In the genomic region with DNA sequence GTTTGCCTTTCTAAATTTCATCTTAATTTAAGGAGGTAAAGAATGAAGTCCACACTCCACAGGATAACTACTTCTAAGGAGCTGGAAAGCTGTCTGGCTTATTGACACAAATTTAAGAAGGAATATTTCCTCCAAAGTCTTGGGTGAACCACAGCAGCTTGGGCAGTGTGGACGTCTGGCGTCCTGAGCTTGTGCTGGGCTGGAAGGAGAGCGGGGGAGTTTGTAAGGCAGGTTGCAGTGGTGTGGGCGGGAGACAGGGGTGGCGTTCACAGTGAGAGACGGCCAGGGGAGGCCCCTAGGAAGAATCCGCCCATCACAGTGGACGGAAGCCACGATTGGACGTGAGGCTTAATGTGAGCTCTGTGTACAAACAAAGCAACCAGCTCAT, we compare ENCODE assay signal across 12 cellular contexts. TPM values are rescaled to one million over a fixed set of nuclear protein-coding genes. Genes with fewer than 3 reads are reported as not detected.
DNase-seq lines count a peak whose midpoint lies in the region; ATAC-seq and TF ChIP-seq lines count a peak whose summit lies in the region.
"Had no signal": no experiment of that assay in that cellular context is flagged by ENCODE, and none has a peak within 500 bp of the region (broad histone marks: within the 10 kb centered on the region; RNA-seq: fewer than 3 reads in every experiment).

No MANE protein-coding gene starts in this region.

- DNase-seq in AG08395 (ENCODE audit: low spot score) (peak; percentile 43), NT2/D1 (ENCODE audit: low read depth, low spot score) (no peak), epithelial cell of esophagus (ENCODE audit: low read depth) (peak; percentile 22), SW 1271 (lab: John Stamatoyannopoulos, UW) (no peak), spleen (no peak), GOT3 (lab: John Stamatoyannopoulos, UW) (no peak)
- DNase-seq: foreskin melanocyte; NK-92 treated with Interleukin-12 subunit alpha and Interleukin-12 subunit beta, amount 100 ng/mL, for 24 hours; stimulated activated CD4-positive, alpha-beta T cell treated with anti-CD3 and anti-CD28 coated beads, Interleukin-15, amount 100 ng/mL, for 24 hours had no signal

- TF ChIP-seq CTCF in epithelial cell of esophagus (IDR thresholded peaks at IDR 0.05; ENCODE audit: insufficient read depth, low read depth, low read length, missing control alignments) (no peak), spleen (IDR thresholded peaks at IDR 0.05 in 8 of 11, conservative IDR thresholded peaks at IDR 0.05 in 3 of 11) (no peak)

- no peak overlapping the region for H3K27ac ChIP-seq in muscle layer of colon (ENCODE audit: low read depth, low read length)
- H3K27ac ChIP-seq in spleen: no peak overlapping the region
- H3K27ac ChIP-seq: BLaER1 treated with 17β-estradiol and CSF1 and Interleukin-3, amounts not matched to agents 10 nM and 100 nM had no signal

- intact Hi-C loops in spleen (cut with DNase I; ENCODE audit: low total_unique reads): no loop called here

- H3K4me3 ChIP-seq in NT2/D1 (ENCODE audit: insufficient read length, low read depth) (no peak overlapping the region), epithelial cell of esophagus (ENCODE audit: low read length) (no peak overlapping the region), muscle layer of colon (ENCODE audit: low read depth in 1 of 2, low read length in 2 of 2) (peak overlapping the region; percentile 12 to 24), spleen (peak overlapping the region in 3 of 8 donors; percentile 2 to 27 (median 19))
- H3K4me3 ChIP-seq: BLaER1 treated with 17β-estradiol and CSF1 and Interleukin-3, amounts not matched to agents 10 nM and 100 nM had no signal

- H3K36me3 ChIP-seq in NT2/D1 (ENCODE audit: insufficient read depth, insufficient read length, low read length): peaks cover 21% of the 10 kb centered on the region
- H3K36me3 ChIP-seq in muscle layer of colon (ENCODE audit: insufficient read depth, low read length): peaks cover 27% of the 10 kb centered on the region
- H3K36me3 ChIP-seq in spleen: peaks cover 3 to 39% (median 30%) of the 10 kb centered on the region in 6 donors

- H3K4me1 ChIP-seq in NT2/D1 (ENCODE audit: insufficient read depth, insufficient read length) (peaks cover 15% of the 10 kb centered on the region), muscle layer of colon (ENCODE audit: insufficient read depth, low read length) (peaks cover 7% of the 10 kb centered on the region), spleen (no peaks in the 10 kb centered on the region)

- H3K9me3 ChIP-seq in NT2/D1 (ENCODE audit: insufficient read depth, low read length) (no peaks in the 10 kb centered on the region), muscle layer of colon (ENCODE audit: low read length) (no peaks in the 10 kb centered on the region), spleen (no peaks in the 10 kb centered on the region)
- H3K9me3 ChIP-seq: BLaER1 treated with 17β-estradiol and CSF1 and Interleukin-3, amounts not matched to agents 10 nM and 100 nM had no signal

- TF ChIP-seq POLR2A in spleen (IDR thresholded peaks at IDR 0.05): no peak

- ATAC-seq in HG03460 (IDR thresholded peaks at IDR 0.05; ENCODE audit: unreplicated experiment): no peak

- H3K27me3 ChIP-seq in NT2/D1 (ENCODE audit: insufficient read depth, insufficient read length): no peaks in the 10 kb centered on the region
- H3K27me3 ChIP-seq in muscle layer of colon (ENCODE audit: control insufficient read depth in 1 of 2, insufficient read depth in 2 of 2, low read length in 2 of 2): no peaks in the 10 kb centered on the region
- H3K27me3 ChIP-seq in spleen (replicated peaks in 1 of 7): no peaks in the 10 kb centered on the region
- H3K27me3 ChIP-seq: BLaER1 treated with 17β-estradiol and CSF1 and Interleukin-3, amounts not matched to agents 10 nM and 100 nM had no signal

- 45 to 66% (median 61%) methylated on average over 10 of the region's 10 CpGs for WGBS in spleen, 5 donors

- H3K9ac ChIP-seq in NT2/D1 (ENCODE audit: insufficient read length, low read depth): peak overlapping the region; percentile 12
- no peak overlapping the region for H3K9ac ChIP-seq in muscle layer of colon (ENCODE audit: low read length)
- H3K9ac ChIP-seq: BLaER1 treated with 17β-estradiol and CSF1 and Interleukin-3, amounts not matched to agents 10 nM and 100 nM had no signal

RNA-seq across cellular contexts. Expression of a gene that starts 25.7 kb away (rescaled TPM):
- 100 to 1,000 TPM in 1 of 7 donors, 10 to 100 TPM in 6; 36.5 to 106 (median 55.8) TPM for total RNA-seq in spleen
- 10 to 100 TPM; 31.8 to 56.0 (median 48.4) TPM for polyA plus RNA-seq in spleen

Comparison
In these comparisons a context has a peak if more than half of its experiments do, and no peak if none do; other contexts are left out.
1. DNase-seq: peak in AG08395 (single experiment) and epithelial cell of esophagus (single experiment); none in NT2/D1 (single experiment), SW 1271 (0 of 2), spleen (single experiment) and GOT3 (single experiment).
2. H3K4me3 ChIP-seq: peak in muscle layer of colon (2 of 2); none in NT2/D1 (single experiment) and epithelial cell of esophagus (single experiment).